In genomic region chr17:75113798-75114551, GRCh38 we compare ENCODE assay signal across 1 cellular context.
TF ChIP-seq lines count a peak whose summit lies in the region.

No MANE protein-coding gene starts in this region.

TF ChIP-seq in K562, 482 proteins besides CTCF, POLR2A, EP300 and RAD21 (continued from another document and continues in another):
- TF ChIP-seq ZNF133 (CRISPR knock-in tag; IDR thresholded peaks at IDR 0.05): no peak
- no peak; the same call in 1 of the 2 replicates for TF ChIP-seq ZNF24 (IDR thresholded peaks at IDR 0.05)
- TF ChIP-seq SIN3A (IDR thresholded peaks at IDR 0.05; ENCODE audit: borderline replicate concordance in 2 of 2, control insufficient read depth in 1 of 2, low read depth in 2 of 2, low read length in 2 of 2): 0 out of 4 replicates have a peak, but pooled peaks of 1 of the 2 experiments have one; percentile 19
- no peak for TF ChIP-seq PTTG1 (tag; IDR thresholded peaks at IDR 0.05; ENCODE audit: low read depth)
- TF ChIP-seq ZNF79 (CRISPR knock-in tag; IDR thresholded peaks at IDR 0.05; ENCODE audit: low read depth): no peak
- no peak for TF ChIP-seq PYGO2 (tag; IDR thresholded peaks at IDR 0.05)
- 0 out of 4 replicates have a peak, but pooled peaks of 1 of the 2 experiments have one; percentile 47 for TF ChIP-seq NONO (IDR thresholded peaks at IDR 0.05; ENCODE audit: low read depth in 2 of 2, low read length in 1 of 2)
- TF ChIP-seq FOXK2 (conservative IDR thresholded peaks at IDR 0.05 in 1 of 2, IDR thresholded peaks at IDR 0.05 in 1 of 2; ENCODE audit: low read depth in 2 of 2): peak; percentile 58 to 68; a peak in 2 of 4 replicates
- TF ChIP-seq ZNF444 (CRISPR knock-in tag; IDR thresholded peaks at IDR 0.05): no peak
- 0 out of 2 replicates have a peak, but pooled peaks have one; percentile 41 for TF ChIP-seq HDAC2 (IDR thresholded peaks at IDR 0.05)
- TF ChIP-seq SPI1 (IDR thresholded peaks at IDR 0.05; ENCODE audit: borderline replicate concordance, low read depth, low read length): peak; percentile 46; the same call in 1 of the 2 replicates
- TF ChIP-seq ZNF589 (CRISPR knock-in tag; IDR thresholded peaks at IDR 0.05; ENCODE audit: low read depth): no peak
- peak; percentile 54; the same call in 1 of the 2 replicates for TF ChIP-seq JUND (IDR thresholded peaks at IDR 0.05; ENCODE audit: borderline replicate concordance, low read depth, low read length)
- TF ChIP-seq JUND (tag; IDR thresholded peaks at IDR 0.05; ENCODE audit: borderline replicate concordance, low read depth, low read length): peak; percentile 46; the same call in 1 of the 3 replicates
- no peak for TF ChIP-seq ZNF23 (CRISPR knock-in tag; IDR thresholded peaks at IDR 0.05)
- TF ChIP-seq RB1 (IDR thresholded peaks at IDR 0.05; ENCODE audit: low read depth): peak; percentile 73; the same call in 1 of the 2 replicates
- no peak for TF ChIP-seq PREB (CRISPR knock-in tag; IDR thresholded peaks at IDR 0.05)
- no peak for TF ChIP-seq FOXP4 (CRISPR knock-in tag; IDR thresholded peaks at IDR 0.05; ENCODE audit: borderline replicate concordance)
- TF ChIP-seq MBD2 (IDR thresholded peaks at IDR 0.05; ENCODE audit: borderline replicate concordance, low read depth): no peak
- no peak for TF ChIP-seq THRA (IDR thresholded peaks at IDR 0.05)
- no peak for TF ChIP-seq THRB (CRISPR knock-in tag; conservative IDR thresholded peaks at IDR 0.05)
- TF ChIP-seq MNT (conservative IDR thresholded peaks at IDR 0.05): peak in 1 of 2 experiments; percentile 66; a peak in 2 of 4 replicates
- TF ChIP-seq ID3 (CRISPR knock-in tag; IDR thresholded peaks at IDR 0.05): no peak
- no peak for TF ChIP-seq ID3 (tag; IDR thresholded peaks at IDR 0.05)
- TF ChIP-seq ILF3 (IDR thresholded peaks at IDR 0.05; ENCODE audit: borderline replicate concordance): no peak
- TF ChIP-seq ZBTB33 (CRISPR knock-in tag; IDR thresholded peaks at IDR 0.05): peak; percentile 68; the same call in 1 of the 2 replicates
- TF ChIP-seq EHMT2 (IDR thresholded peaks at IDR 0.05): no peak
- TF ChIP-seq FOSL1 (tag; conservative IDR thresholded peaks at IDR 0.05): no peak
- TF ChIP-seq GTF2F1 (IDR thresholded peaks at IDR 0.05; ENCODE audit: low read depth, low read length): no peak
- peak; percentile 77 for TF ChIP-seq CC2D1A (IDR thresholded peaks at IDR 0.05)
- TF ChIP-seq C11orf30 (IDR thresholded peaks at IDR 0.05; ENCODE audit: low read depth): no peak
- peak; percentile 39 for TF ChIP-seq E2F8 (IDR thresholded peaks at IDR 0.05; ENCODE audit: low read depth, partially characterized antibody)
- TF ChIP-seq KLF10 (CRISPR knock-in tag; IDR thresholded peaks at IDR 0.05): no peak
- no peak for TF ChIP-seq ELK3 (CRISPR knock-in tag; IDR thresholded peaks at IDR 0.05)
- TF ChIP-seq GTF3C2 (IDR thresholded peaks at IDR 0.05; ENCODE audit: borderline replicate concordance, extremely low read depth, insufficient read length): no peak
- TF ChIP-seq HMBOX1 (IDR thresholded peaks at IDR 0.05): no peak
- no peak for TF ChIP-seq ZKSCAN8 (CRISPR knock-in tag; IDR thresholded peaks at IDR 0.05)
